ENCODE assay signal across 10 cellular contexts in the genomic region with DNA sequence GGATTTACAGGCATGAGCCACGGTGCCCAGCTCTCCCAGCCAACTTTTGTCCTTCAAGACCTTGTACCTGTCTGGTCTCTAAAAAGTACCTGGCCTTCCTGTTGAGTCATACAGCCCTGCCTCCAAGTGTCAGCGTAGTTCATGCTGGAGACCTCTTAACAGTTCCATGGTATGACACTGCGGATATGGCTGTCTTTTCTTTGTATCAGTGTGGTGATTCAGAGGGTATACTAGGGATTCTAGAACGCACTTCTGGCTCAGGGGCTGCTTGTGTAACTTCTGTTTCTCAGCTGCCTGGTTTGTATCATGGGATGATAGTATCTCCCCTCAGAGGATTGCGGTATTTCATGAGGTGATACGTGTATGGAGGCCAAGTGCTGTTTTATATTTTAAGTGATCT. TPM values are rescaled to one million over a fixed set of nuclear protein-coding genes. Genes with fewer than 3 reads are reported as not detected.
DNase-seq lines count a peak whose midpoint lies in the region; ATAC-seq and TF ChIP-seq lines count a peak whose summit lies in the region.
"Had no signal": no experiment of that assay in that cellular context is flagged by ENCODE, and none has a peak within 500 bp of the region (broad histone marks: within the 10 kb centered on the region; RNA-seq: fewer than 3 reads in every experiment).

No MANE protein-coding gene starts in this region.

- H3K36me3 ChIP-seq in neuronal stem cell (replicated peaks in 1 of 2; ENCODE audit: control insufficient read depth in 2 of 2, insufficient read depth in 2 of 2, low read length in 2 of 2), result peaks cover under 1 to 13% of the 10 kb centered on the region in 2 donors

- H3K4me1 Mint-ChIP-seq in activated naive CD4-positive, alpha-beta T cell treated with anti-CD3 and anti-CD28 coated beads, Interleukin-2, amount 10 ng/mL, durations not matched to agents 7 days and 5 days, result peaks cover 54% of the 10 kb centered on the region
- H3K4me1 Mint-ChIP-seq in activated B cell treated with CpG ODN at 0.5 μM for 24 hours (peaks cover 39% of the 10 kb centered on the region), type B pancreatic cell (ENCODE audit: unreplicated experiment) (peaks cover 30% of the 10 kb centered on the region)

- H3K4me3 Mint-ChIP-seq in activated naive CD4-positive, alpha-beta T cell treated with anti-CD3 and anti-CD28 coated beads, Interleukin-2, amount 10 ng/mL, durations not matched to agents 7 days and 5 days, result peak overlapping the region; percentile 97
- H3K4me3 Mint-ChIP-seq in activated B cell treated with CpG ODN at 0.5 μM for 24 hours (peak overlapping the region; percentile 38), type B pancreatic cell (peak overlapping the region; percentile 86)

- H2AFZ ChIP-seq in neuronal stem cell (ENCODE audit: low read length), result no peak overlapping the region

- H4K8ac ChIP-seq in neuronal stem cell (ENCODE audit: low read depth, low read length), result no peak overlapping the region

- intact Hi-C loops in activated B cell treated with CpG ODN at 0.5 μM for 24 hours (cut with micrococcal nuclease), result loop anchor here (2.0 kb wide), 1 partner anchor 335 kb away; no protein-coding TSS in a partner anchor

- no peak overlapping the region for H3K4me2 ChIP-seq in neuronal stem cell (ENCODE audit: insufficient read depth, low read length, poor library complexity, severe bottlenecking)

- WGBS in neuronal stem cell (ENCODE audit: extremely low coverage in 2 of 2, insufficient read length in 2 of 2, insufficient replicate concordance in 1 of 2), 2 donors, result no CpG with 5 or more reads among the region's 6 CpGs

- H2BK15ac ChIP-seq in neuronal stem cell (ENCODE audit: low read length), result no peak overlapping the region

- H2BK12ac ChIP-seq in neuronal stem cell (ENCODE audit: low read length), result no peak overlapping the region

- H3K27me3 ChIP-seq in foreskin keratinocyte, result no peaks in the 10 kb centered on the region
- no peaks in the 10 kb centered on the region for H3K27me3 ChIP-seq in neuronal stem cell (ENCODE audit: control insufficient read depth in 3 of 3, insufficient read depth in 3 of 3, low read depth in 1 of 3, low read length in 3 of 3)

- ATAC-seq in activated B cell treated with CpG ODN at 0.5 μM for 24 hours (ENCODE audit: low read depth), result no peak
- ATAC-seq in foreskin keratinocyte, result peak; percentile 30

- no peak overlapping the region for H4K91ac ChIP-seq in neuronal stem cell (ENCODE audit: low read depth, low read length, poor library complexity)

- no peak overlapping the region for H3K9ac ChIP-seq in neuronal stem cell (ENCODE audit: low read depth, low read length, poor library complexity)

- peaks cover 5% of the 10 kb centered on the region for H3K36me3 Mint-ChIP-seq in activated naive CD4-positive, alpha-beta T cell treated with anti-CD3 and anti-CD28 coated beads, Interleukin-2, amount 10 ng/mL, durations not matched to agents 7 days and 5 days
- H3K36me3 Mint-ChIP-seq in activated B cell treated with CpG ODN at 0.5 μM for 24 hours (ENCODE audit: low read depth), result peaks cover 5% of the 10 kb centered on the region
- no peaks in the 10 kb centered on the region for H3K36me3 Mint-ChIP-seq in type B pancreatic cell

- H3K4me3 ChIP-seq in neuronal stem cell (ENCODE audit: low read length in 2 of 2), result no peak overlapping the region

- H3K23ac ChIP-seq in neuronal stem cell (ENCODE audit: low read depth, low read length, poor library complexity), result no peak overlapping the region

- POLR2A ChIA-PET in activated B cell treated with CpG ODN at 0.5 μM for 24 hours (lab: Charles Lee), result interaction anchor here (1.0 kb wide), 1 partner anchor 16 kb away, joined by 3 read pairs; no protein-coding TSS in a partner anchor

- no peak overlapping the region for H2BK120ac ChIP-seq in neuronal stem cell (ENCODE audit: low read depth, low read length)

- H3K27ac ChIP-seq in foreskin keratinocyte (no peak overlapping the region), neuronal stem cell (replicated peaks; ENCODE audit: low read length) (no peak overlapping the region)
- H3K27ac ChIP-seq: C4-2B had no signal

- no peaks in the 10 kb centered on the region for H3K9me3 ChIP-seq in neuronal stem cell (replicated peaks in 1 of 2; ENCODE audit: control insufficient read depth in 2 of 2, insufficient read depth in 1 of 2, low read depth in 1 of 2, low read length in 2 of 2)

- peaks cover 21% of the 10 kb centered on the region for H3K4me1 ChIP-seq in foreskin keratinocyte
- peaks cover 8 to 11% of the 10 kb centered on the region in 2 donors for H3K4me1 ChIP-seq in neuronal stem cell (ENCODE audit: control insufficient read depth in 2 of 2, insufficient read depth in 1 of 2, low read depth in 1 of 2, low read length in 2 of 2)

- TF ChIP-seq CTCF in activated B cell treated with CpG ODN at 0.5 μM for 24 hours (IDR thresholded peaks at IDR 0.05) (no peak), foreskin keratinocyte (conservative IDR thresholded peaks at IDR 0.05) (no peak), type B pancreatic cell (conservative IDR thresholded peaks at IDR 0.05) (no peak)

- H3K27ac Mint-ChIP-seq in activated naive CD4-positive, alpha-beta T cell treated with anti-CD3 and anti-CD28 coated beads, Interleukin-2, amount 10 ng/mL, durations not matched to agents 7 days and 5 days, result peak overlapping the region; percentile 84
- H3K27ac Mint-ChIP-seq in activated B cell treated with CpG ODN at 0.5 μM for 24 hours (no peak overlapping the region), type B pancreatic cell (no peak overlapping the region)

- H2AK5ac ChIP-seq in neuronal stem cell (ENCODE audit: low read depth, low read length), result no peak overlapping the region

- H3K27me3 Mint-ChIP-seq in activated naive CD4-positive, alpha-beta T cell treated with anti-CD3 and anti-CD28 coated beads, Interleukin-2, amount 10 ng/mL, durations not matched to agents 7 days and 5 days, result no peaks in the 10 kb centered on the region
- H3K27me3 Mint-ChIP-seq in activated B cell treated with CpG ODN at 0.5 μM for 24 hours (no peaks in the 10 kb centered on the region), type B pancreatic cell (no peaks in the 10 kb centered on the region)

- H2BK5ac ChIP-seq in neuronal stem cell (ENCODE audit: low read length), result no peak overlapping the region

- peaks cover 10% of the 10 kb centered on the region for H3K79me1 ChIP-seq in neuronal stem cell (ENCODE audit: low read depth, low read length)

- H3K14ac ChIP-seq in neuronal stem cell (ENCODE audit: low read length), result no peak overlapping the region

- CTCF ChIA-PET in activated naive CD4-positive, alpha-beta T cell treated with anti-CD3 and anti-CD28 coated beads, Interleukin-2, amount 10 ng/mL, durations not matched to agents 7 days and 5 days (lab: Charles Lee), result interaction anchor here (1.4 kb wide), 1 partner anchor 88 kb away, joined by 3 read pairs; no protein-coding TSS in a partner anchor
- CTCF ChIA-PET in activated B cell treated with CpG ODN at 0.5 μM for 24 hours (lab: Charles Lee), result interaction anchor here (0.7 kb wide), 1 partner anchor 195 kb away, joined by 3 read pairs; no protein-coding TSS in a partner anchor

- no peaks in the 10 kb centered on the region for H3K9me3 Mint-ChIP-seq in activated naive CD4-positive, alpha-beta T cell treated with anti-CD3 and anti-CD28 coated beads, Interleukin-2, amount 10 ng/mL, durations not matched to agents 7 days and 5 days
- H3K9me3 Mint-ChIP-seq in activated B cell treated with CpG ODN at 0.5 μM for 24 hours, result no peaks in the 10 kb centered on the region
- no peaks in the 10 kb centered on the region for H3K9me3 Mint-ChIP-seq in type B pancreatic cell

- DNase-seq in activated naive CD4-positive, alpha-beta T cell treated with anti-CD3 and anti-CD28 coated beads, Interleukin-2, amount 10 ng/mL, durations not matched to agents 7 days and 5 days, result no peak
- DNase-seq in activated naive CD4-positive, alpha-beta T cell treated with anti-CD3 and anti-CD28 coated beads, Interleukin-2, amount 50 U/mL, for 16 hours, result no peak
- DNase-seq in activated B cell treated with CpG ODN at 0.5 μM for 24 hours (no peak), foreskin keratinocyte (peak; percentile 44 to 63), type B pancreatic cell (ENCODE audit: extremely low spot score, unreplicated experiment) (no peak), NCI-H146 treated with DMSO at 0.1 percent for 48 hours (lab: John Stamatoyannopoulos, UW; ENCODE audit: unreplicated experiment) (no peak), neuronal stem cell (ENCODE audit: low spot score) (no peak), hypothalamus (lab: John Stamatoyannopoulos, UW) (no peak)
- DNase-seq: NCI-H1436 had no signal

- H3K4ac ChIP-seq in neuronal stem cell (ENCODE audit: low read length), result no peak overlapping the region

- no peak overlapping the region for H3K18ac ChIP-seq in neuronal stem cell (ENCODE audit: low read length)

RNA-seq across cellular contexts. Expression of gene TMEM11, which starts 2.0 kb away (rescaled TPM):
- total RNA-seq in activated B cell treated with CpG ODN at 0.5 μM for 24 hours, result 21.2 and 22.2 TPM in 2 replicates
- total RNA-seq in foreskin keratinocyte, result 24.2 and 29.6 TPM in 2 replicates
- polyA plus RNA-seq in foreskin keratinocyte, result 48.6 and 53.1 TPM in 2 replicates
- 28.4 and 33.4 TPM in 2 replicates for total RNA-seq in type B pancreatic cell (ENCODE audit: low replicate concordance)
- polyA plus RNA-seq in neuronal stem cell (2013, experiment 1 of 2), result 27.7 TPM
- 27.5 TPM for polyA plus RNA-seq in neuronal stem cell (2013, experiment 2 of 2)

RNA-seq across cellular contexts. Expression of gene NATD1, which starts 37.3 kb away (rescaled TPM):
- total RNA-seq in activated B cell treated with CpG ODN at 0.5 μM for 24 hours (1.5 and 1.7 TPM in 2 replicates), foreskin keratinocyte (1.2 and 2.6 TPM in 2 replicates), type B pancreatic cell (ENCODE audit: low replicate concordance) (9.8 and 10.7 TPM in 2 replicates)
- 0.97 and 1.8 TPM in 2 replicates for polyA plus RNA-seq in foreskin keratinocyte
- polyA plus RNA-seq in neuronal stem cell (2013, experiment 1 of 2), result 8.8 TPM
- polyA plus RNA-seq in neuronal stem cell (2013, experiment 2 of 2), result 8.8 TPM

Comparison
In these comparisons a context has a peak if more than half of its experiments do, and no peak if none do; other contexts are left out.
1. DNase-seq: peak in foreskin keratinocyte (2 of 2); none in activated naive CD4-positive, alpha-beta T cell treated with anti-CD3 and anti-CD28 coated beads, Interleukin-2, amount 10 ng/mL, durations not matched to agents 7 days and 5 days (single experiment), activated naive CD4-positive, alpha-beta T cell treated with anti-CD3 and anti-CD28 coated beads, Interleukin-2, amount 50 U/mL, for 16 hours (single experiment), activated B cell treated with CpG ODN at 0.5 μM for 24 hours (single experiment), type B pancreatic cell (single experiment), NCI-H146 treated with DMSO at 0.1 percent for 48 hours (single experiment), neuronal stem cell (single experiment) and hypothalamus (0 of 51).
2. H3K4me3 Mint-ChIP-seq: peak in every context shown above with its lines; median percentile 97 in activated naive CD4-positive, alpha-beta T cell treated with anti-CD3 and anti-CD28 coated beads, Interleukin-2, amount 10 ng/mL, durations not matched to agents 7 days and 5 days; 86 in type B pancreatic cell; 38 in activated B cell treated with CpG ODN at 0.5 μM for 24 hours.